ENCODE assay signal across 9 cellular contexts in the genomic region with DNA sequence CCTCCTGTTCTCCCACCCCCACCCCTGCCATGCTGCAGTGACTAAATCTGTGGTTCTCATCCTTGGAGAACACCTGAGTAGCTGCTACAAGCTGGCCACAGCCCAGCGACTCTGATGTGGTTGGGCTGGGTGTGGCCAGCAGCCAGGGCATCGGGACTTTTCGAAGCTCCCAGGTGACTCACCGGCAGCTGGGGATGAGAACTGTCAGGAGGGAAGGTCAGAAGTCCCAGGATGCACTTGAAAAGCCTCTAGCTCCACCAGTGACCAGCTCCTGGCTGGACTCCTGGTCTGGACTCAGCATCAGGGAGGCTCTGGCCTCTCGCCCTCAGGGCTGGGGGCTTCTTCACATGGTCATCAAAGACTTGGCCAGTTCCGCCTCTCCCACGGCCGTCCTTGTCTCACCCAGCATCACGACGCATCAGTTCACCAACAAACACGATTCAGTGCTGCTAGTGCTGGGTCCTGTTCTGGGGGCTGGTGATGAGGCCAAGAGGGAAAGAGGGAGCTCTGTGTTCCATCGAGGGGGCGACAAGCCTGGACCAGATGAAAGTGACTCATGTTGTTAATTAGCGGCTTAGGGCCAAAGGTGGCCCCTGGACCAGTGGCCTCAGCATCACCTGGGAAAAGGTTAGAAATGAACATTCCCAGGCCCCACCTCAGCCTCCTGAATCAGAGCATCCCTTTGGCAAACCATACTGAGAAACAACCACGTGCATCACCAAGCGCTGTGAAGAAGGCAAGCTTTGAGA. TPM values are rescaled to one million over a fixed set of nuclear protein-coding genes. Genes with fewer than 3 reads are reported as not detected.
DNase-seq lines count a peak whose midpoint lies in the region; ATAC-seq, FAIRE-seq and TF ChIP-seq lines count a peak whose summit lies in the region.
"Had no signal": no experiment of that assay in that cellular context is flagged by ENCODE, and none has a peak within 500 bp of the region (broad histone marks: within the 10 kb centered on the region; RNA-seq: fewer than 3 reads in every experiment).

No MANE protein-coding gene starts in this region.

- no peaks in the 10 kb centered on the region for H3K9me3 ChIP-seq in IMR-90 (ENCODE audit: control insufficient read depth, insufficient read depth, low read length)
- H3K9me3 ChIP-seq in GM12878 (replicated peaks; ENCODE audit: control insufficient read depth, insufficient read depth, low read length): no peaks in the 10 kb centered on the region
- no peaks in the 10 kb centered on the region for H3K9me3 ChIP-seq in gastroesophageal sphincter
- H3K9me3 ChIP-seq in SK-N-SH: no peaks in the 10 kb centered on the region
- H3K9me3 ChIP-seq: sigmoid colon had no signal

- no peak overlapping the region for H3K4me2 ChIP-seq in IMR-90 (ENCODE audit: low read depth, low read length)
- no peak overlapping the region for H3K4me2 ChIP-seq in GM12878 (ENCODE audit: control insufficient read depth, insufficient read depth)
- H3K4me2 ChIP-seq in SK-N-SH: no peak overlapping the region

- CTCF ChIA-PET in IMR-90 (lab: Yijun Ruan, JAX): no interaction called here
- CTCF ChIA-PET in GM12878 (lab: Yijun Ruan, JAX): interaction anchor here (0.7 to 5.0 kb wide), 7 partner anchors 8 to 110 kb away, joined by 3 to 51 read pairs (median 3); no protein-coding TSS in a partner anchor
- CTCF ChIA-PET in SK-N-SH (lab: Yijun Ruan, JAX): interaction anchor here (0.6 to 1.8 kb wide), 6 partner anchors 30 to 123 kb away, joined by 3 to 10 read pairs (median 4); a partner anchor contains a TSS

- no TSS peak for BruUV-seq in IMR-90 (replicated peaks; lab: Mats Ljungman, UMichigan)
- no TSS peak for BruUV-seq in GM12878 (replicated peaks; lab: Mats Ljungman, UMichigan)

- no peaks in the 10 kb centered on the region for H3K9me1 ChIP-seq in IMR-90 (ENCODE audit: insufficient read depth, low read length)

- H3K4me1 ChIP-seq in IMR-90 (ENCODE audit: control insufficient read depth, insufficient read depth, low read length) (peaks cover 3% of the 10 kb centered on the region; the same call in 1 of the 2 replicates), GM12878 (ENCODE audit: control insufficient read depth, insufficient read depth, low read length) (peaks cover 69% of the 10 kb centered on the region), gastroesophageal sphincter (peaks cover 0 to 60% (median 22%) of the 10 kb centered on the region in 3 donors), SK-N-SH (ENCODE audit: control insufficient read depth in 1 of 2, insufficient read depth in 2 of 2, low read depth in 1 of 2, low read length in 1 of 2) (peaks cover 4 to 19% of the 10 kb centered on the region in 2 experiments; a peak in 2 of 4 replicates)

- no peak overlapping the region for H3K18ac ChIP-seq in IMR-90 (ENCODE audit: low read depth, low read length)

- no peak overlapping the region for H2BK5ac ChIP-seq in IMR-90 (ENCODE audit: low read depth, low read length, poor library complexity, severe bottlenecking)

- TF ChIP-seq EP300 in GM12878 (IDR thresholded peaks at IDR 0.05; ENCODE audit: borderline replicate concordance in 1 of 2, control insufficient read depth in 1 of 2, low read depth in 2 of 2, low read length in 2 of 2) (no peak), gastroesophageal sphincter (IDR thresholded peaks at IDR 0.05) (no peak), SK-N-SH (IDR thresholded peaks at IDR 0.05; ENCODE audit: borderline replicate concordance in 1 of 2, low read depth in 1 of 2, low read length in 1 of 2) (no peak)

- H3K36me3 ChIP-seq in IMR-90 (ENCODE audit: control insufficient read depth, insufficient read depth, low read length): no peaks in the 10 kb centered on the region
- peaks cover 0 to 5% of the 10 kb centered on the region in 2 experiments; a peak in 3 of 4 replicates for H3K36me3 ChIP-seq in GM12878 (ENCODE audit: control insufficient read depth in 2 of 2, insufficient read depth in 2 of 2, low read length in 1 of 2)
- no peaks in the 10 kb centered on the region for H3K36me3 ChIP-seq in gastroesophageal sphincter
- H3K36me3 ChIP-seq in SK-N-SH (replicated peaks in 1 of 2; ENCODE audit: control insufficient read depth in 1 of 2, insufficient read depth in 2 of 2, low read length in 1 of 2): no peaks in the 10 kb centered on the region
- H3K36me3 ChIP-seq: sigmoid colon had no signal

- H3K9ac ChIP-seq in IMR-90 (ENCODE audit: low read depth, low read length) (no peak overlapping the region), GM12878 (ENCODE audit: control insufficient read depth, insufficient read depth, low read length) (no peak overlapping the region), SK-N-SH (no peak overlapping the region)

- RAD21 ChIA-PET in GM12878 (lab: Charles Lee; ENCODE audit: unreplicated experiment): interaction anchor here (0.7 to 1.9 kb wide), 11 partner anchors 12 to 73 kb away, joined by 3 to 13 read pairs (median 5); a partner anchor contains a TSS

- in situ Hi-C loops in IMR-90 (cut with MboI; ENCODE audit: low sequenced_read_pairs) (no loop called here), GM12878 (cut with MboI) (no loop called here)

- no peaks in the 10 kb centered on the region for H3K9me2 ChIP-seq in SK-N-SH

- 70% methylated on average over 2 of the region's 16 CpGs; no CpG with 5 or more reads in 1 of the 2 experiments for WGBS in IMR-90 (ENCODE audit: extremely low coverage in 2 of 2, insufficient read length in 1 of 2), 2 experiments
- 74% methylated on average over 16 of the region's 16 CpGs for WGBS in GM12878 (ENCODE audit: insufficient coverage, insufficient replicate concordance, low lambda C conversion rate, missing lambda C conversion rate)
- WGBS in lower leg skin, 2 donors: 54 to 61% methylated on average over 12 to 16 of the region's 16 CpGs
- WGBS in gastroesophageal sphincter (ENCODE audit: low coverage in 1 of 2), 2 donors: 20 to 60% methylated on average over 1 to 2 of the region's 16 CpGs
- whole genome bisulfite sequencing in SK-N-SH (ENCODE audit: low lambda C conversion rate): 65% methylated on average over 11 of the region's 16 CpGs

- H3K79me2 ChIP-seq in GM12878 (ENCODE audit: control insufficient read depth, insufficient read depth, low read length) (peaks cover 4% of the 10 kb centered on the region), SK-N-SH (ENCODE audit: insufficient read depth) (no peaks in the 10 kb centered on the region)

- H4K8ac ChIP-seq in IMR-90 (ENCODE audit: low read depth in 2 of 2, low read length in 2 of 2): no peak overlapping the region

- dilution Hi-C loops in IMR-90 (cut with HindIII; ENCODE audit: low sequenced_read_pairs, unreplicated experiment): no loop called here

- no peak overlapping the region for H3K56ac ChIP-seq in IMR-90 (ENCODE audit: extremely low read depth, insufficient read depth, low read length)

- peaks cover 3% of the 10 kb centered on the region for H3F3A ChIP-seq in SK-N-SH (replicated peaks; ENCODE audit: insufficient read depth)

- H4K5ac ChIP-seq in IMR-90 (ENCODE audit: low read depth, low read length): no peak overlapping the region

- H3K27me3 ChIP-seq in IMR-90 (ENCODE audit: control insufficient read depth, insufficient read depth, low read length): no peaks in the 10 kb centered on the region; the same call in 1 of the 2 replicates
- H3K27me3 ChIP-seq in GM12878 (replicated peaks in 1 of 2; ENCODE audit: control insufficient read depth in 2 of 2, insufficient read depth in 2 of 2, low read length in 1 of 2): no peaks in the 10 kb centered on the region
- H3K27me3 ChIP-seq in gastroesophageal sphincter: no peaks in the 10 kb centered on the region
- no peaks in the 10 kb centered on the region for H3K27me3 ChIP-seq in SK-N-SH (ENCODE audit: insufficient read depth)

- H3K4ac ChIP-seq in IMR-90 (ENCODE audit: low read depth, low read length): no peak overlapping the region

- no peak for FAIRE-seq in GM12878 (lab: Jason Lieb, UNC)

- TF ChIP-seq POLR2A in IMR-90 (IDR thresholded peaks at IDR 0.05; ENCODE audit: low read depth, low read length): no peak
- TF ChIP-seq POLR2A in GM12878 (IDR thresholded peaks at IDR 0.05; ENCODE audit: low read depth, low read length): no peak
- TF ChIP-seq POLR2A in lower leg skin (IDR thresholded peaks at IDR 0.05): no peak
- no peak for TF ChIP-seq POLR2A in gastroesophageal sphincter (IDR thresholded peaks at IDR 0.05)

- H3K14ac ChIP-seq in IMR-90 (replicated peaks; ENCODE audit: low read depth, low read length): no peak overlapping the region

- no peak for ATAC-seq in IMR-90 (ENCODE audit: low read depth)
- no peak for ATAC-seq in GM12878
- no peak for ATAC-seq in gastroesophageal sphincter

- TF ChIP-seq RAD21 in IMR-90 (IDR thresholded peaks at IDR 0.05; ENCODE audit: low read length): no peak
- no peak for TF ChIP-seq RAD21 in GM12878 (IDR thresholded peaks at IDR 0.05; ENCODE audit: insufficient read depth, low read depth, low read length)
- no peak for TF ChIP-seq RAD21 in SK-N-SH (IDR thresholded peaks at IDR 0.05; ENCODE audit: low read length)

- DNase-seq in CD1c-positive myeloid dendritic cell (ENCODE audit: extremely low spot score) (peak; percentile 45), IMR-90 (peak; percentile 81), GM12878 (ENCODE audit: low read depth, low spot score) (no peak), lower leg skin (ENCODE audit: low spot score in 2 of 2) (peak; percentile 67 to 87), hepatic stellate cell (ENCODE audit: low spot score) (no peak), NCI-H1930 (lab: John Stamatoyannopoulos, UW) (no peak), SK-N-SH (no peak)
- DNase-seq: sigmoid colon had no signal

- H3K79me1 ChIP-seq in IMR-90 (ENCODE audit: low read depth in 1 of 2, low read length in 2 of 2): no peaks in the 10 kb centered on the region

- no peak overlapping the region for H3K23ac ChIP-seq in IMR-90 (ENCODE audit: low read depth, low read length)

- H3K4me3 ChIP-seq in IMR-90 (ENCODE audit: insufficient read depth, low read depth, low read length): no peak overlapping the region
- H3K4me3 ChIP-seq in GM12878: no peak overlapping the region
- H3K4me3 ChIP-seq in lower leg skin (ENCODE audit: low read depth, poor library complexity, severe bottlenecking): no peak overlapping the region
- H3K4me3 ChIP-seq in gastroesophageal sphincter: no peak overlapping the region
- no peak overlapping the region for H3K4me3 ChIP-seq in SK-N-SH (ENCODE audit: low read depth in 2 of 2, low read length in 1 of 2)
- H3K4me3 ChIP-seq: sigmoid colon had no signal

- TF ChIP-seq CTCF in IMR-90 (conservative IDR thresholded peaks at IDR 0.05; ENCODE audit: low read depth, low read length): no peak
- TF ChIP-seq CTCF in GM12878 (IDR thresholded peaks at IDR 0.05 in 2 of 3, conservative IDR thresholded peaks at IDR 0.05 in 1 of 3; ENCODE audit: control insufficient read depth in 2 of 3, extremely low read depth in 1 of 3, insufficient read depth in 1 of 3, low read depth in 3 of 3, low read length in 3 of 3): no peak
- no peak for TF ChIP-seq CTCF in lower leg skin (IDR thresholded peaks at IDR 0.05)
- TF ChIP-seq CTCF in gastroesophageal sphincter (IDR thresholded peaks at IDR 0.05): no peak
- no peak for TF ChIP-seq CTCF in SK-N-SH (IDR thresholded peaks at IDR 0.05)

- no peak overlapping the region for H4K91ac ChIP-seq in IMR-90 (ENCODE audit: insufficient read depth, low read depth, low read length)

- intact Hi-C loops in IMR-90 (cut with micrococcal nuclease): no loop called here
- intact Hi-C loops in GM12878 (cut with micrococcal nuclease; ENCODE audit: unreplicated experiment): no loop called here
- intact Hi-C loops in lower leg skin (cut with DNase I; ENCODE audit: low total_unique reads): no loop called here

- H4K20me1 ChIP-seq in IMR-90 (ENCODE audit: insufficient read depth, low read length): no peaks in the 10 kb centered on the region
- H4K20me1 ChIP-seq in GM12878 (ENCODE audit: control insufficient read depth, insufficient read depth): no peaks in the 10 kb centered on the region
- H4K20me1 ChIP-seq in SK-N-SH (ENCODE audit: insufficient read depth): no peaks in the 10 kb centered on the region

- H3K27ac ChIP-seq in IMR-90 (ENCODE audit: insufficient read depth, low read length) (no peak overlapping the region), GM12878 (ENCODE audit: control insufficient read depth, insufficient read depth) (no peak overlapping the region), gastroesophageal sphincter (peak overlapping the region in 1 of 4 donors; percentile 12), SK-N-SH (ENCODE audit: low read depth in 2 of 2, low read length in 1 of 2) (no peak overlapping the region)
- H3K27ac ChIP-seq: sigmoid colon had no signal

- no peak overlapping the region for H2BK20ac ChIP-seq in IMR-90 (ENCODE audit: low read depth, low read length)

- peak overlapping the region; percentile 46; the same call in 1 of the 2 replicates for H2AK5ac ChIP-seq in IMR-90 (ENCODE audit: low read depth, low read length)

- H2BK120ac ChIP-seq in IMR-90 (ENCODE audit: low read depth, low read length): no peak overlapping the region

- H2AFZ ChIP-seq in IMR-90 (replicated peaks; ENCODE audit: low read length, poor library complexity) (peak overlapping the region; percentile 43), GM12878 (ENCODE audit: control insufficient read depth, low read depth, low read length) (no peak overlapping the region), SK-N-SH (ENCODE audit: low read depth) (no peak overlapping the region)

- SMC1A ChIA-PET in GM12878 (lab: Charles Lee; ENCODE audit: uncharacterized antibody, unreplicated experiment): interaction anchor here (0.6 to 2.0 kb wide), 8 partner anchors 10 to 109 kb away, joined by 3 to 9 read pairs (median 3); a partner anchor contains a TSS

- no peak overlapping the region for H2BK15ac ChIP-seq in IMR-90 (ENCODE audit: low read depth, low read length)

- POLR2A ChIA-PET in IMR-90 (lab: Charles Lee; ENCODE audit: unreplicated experiment): no interaction called here
- POLR2A ChIA-PET in GM12878 (lab: Charles Lee): interaction anchor here (0.6 to 5.1 kb wide), 15 partner anchors 9 to 1036 kb away, joined by 3 to 37 read pairs (median 5); a partner anchor contains a TSS
- POLR2A ChIA-PET in SK-N-SH (lab: Yijun Ruan, JAX): no interaction called here

- H2AK9ac ChIP-seq in IMR-90 (replicated peaks; ENCODE audit: low read depth, low read length, poor library complexity): peak overlapping the region; percentile 42

RNA-seq across cellular contexts. Expression of a gene that starts 3.9 kb away (rescaled TPM):
- total RNA-seq in IMR-90 (2012; rRNA removed) (not detected in 2 replicates), GM12878 (2014; rRNA removed) (2.1 and 5.9 TPM in 2 replicates), GM12878 (2014; rRNA removed; fragmentation: Illumina TruSeq; extraction: Trizol) (1.6 and 1.9 TPM in 2 replicates), GM12878 (2021) (3.1 and 4.4 TPM in 2 replicates), lower leg skin (1 to 10 TPM in 1 of 4 donors, under 1 TPM in 3; 0.42 to 1.6 (median 0.62) TPM), gastroesophageal sphincter (not detected)
- polyA plus RNA-seq in IMR-90 (2012; rRNA removed) (not detected in 2 replicates), GM12878 (2011; rRNA removed) (2.2 and 3.5 TPM in 2 replicates), GM12878 (2014; fragmentation: Illumina TruSeq; extraction: Trizol) (0.22 and 1.4 TPM in 2 replicates), GM12878 (2014; fragmentation: Nextera tagmentation; extraction: Ambion mirVana) (under 1 TPM; 0.20 to 0.48 TPM), GM12878 (2014; rRNA removed) (4.8 and 5.6 TPM in 2 replicates), GM12878 (2016; fragmentation: Nextera tagmentation; extraction: Ambion mirVana) (1 to 10 TPM; 3.0 to 4.5 TPM), SK-N-SH (2012; rRNA removed) (not detected in 2 replicates)
- polyA plus RNA-seq in IMR-90 (2012; cell fraction: cytosol; rRNA removed): not detected in 2 replicates
- polyA plus RNA-seq in IMR-90 (2012; cell fraction: nucleus; rRNA removed; ENCODE audit: low replicate concordance): not detected in 2 replicates
- 3.6 and 5.5 TPM in 2 replicates for total RNA-seq in GM12878 (2013; cell fraction: nucleolus; rRNA removed)
- 1.5 TPM for polyA plus RNA-seq in GM12878 (2011; ENCODE audit: low read depth)
- 4.1 and 4.5 TPM in 2 replicates for polyA plus RNA-seq in GM12878 (2011; cell fraction: cytosol; rRNA removed)
- polyA plus RNA-seq in GM12878 (2011; cell fraction: nucleus; rRNA removed): 5.0 and 11.8 TPM in 2 replicates
- 3.6 and 6.7 TPM in 2 replicates for polyA plus RNA-seq in GM12878 (2012)
- 2.9 and 5.1 TPM in 2 replicates for polyA minus RNA-seq in GM12878 (2011; rRNA and poly(A)+ RNA removed)
- polyA minus RNA-seq in GM12878 (2011; cell fraction: cytosol; rRNA and poly(A)+ RNA removed): 2.7 TPM in 1 of 2 replicates, not detected in the other
- 0.36 and 4.7 TPM in 2 replicates for polyA minus RNA-seq in GM12878 (2011; cell fraction: nucleus; rRNA and poly(A)+ RNA removed)
- polyA plus RNA-seq in SK-N-SH (2012; cell fraction: cytosol; rRNA removed): not detected in 2 replicates
- not detected in 2 replicates for polyA plus RNA-seq in SK-N-SH (2012; cell fraction: nucleus; rRNA removed)
- total RNA-seq: sigmoid colon had no signal

RNA-seq across cellular contexts. Expression of a gene that starts 11.7 kb away (rescaled TPM):
- not detected in 2 replicates for total RNA-seq in IMR-90 (2012; rRNA removed)
- not detected in 2 replicates for polyA plus RNA-seq in IMR-90 (2012; rRNA removed)
- not detected in 2 replicates for polyA plus RNA-seq in IMR-90 (2012; cell fraction: cytosol; rRNA removed)
- 0.01 TPM in 1 of 2 replicates, not detected in the other for polyA plus RNA-seq in IMR-90 (2012; cell fraction: nucleus; rRNA removed; ENCODE audit: low replicate concordance)
- 310 and 316 TPM in 2 replicates for total RNA-seq in GM12878 (2013; cell fraction: nucleolus; rRNA removed)
- 40.9 and 41.9 TPM in 2 replicates for total RNA-seq in GM12878 (2014; rRNA removed)
- total RNA-seq in GM12878 (2014; rRNA removed; fragmentation: Illumina TruSeq; extraction: Trizol): 22.2 and 25.4 TPM in 2 replicates
- total RNA-seq in GM12878 (2021): 120 and 128 TPM in 2 replicates
- 110 TPM for polyA plus RNA-seq in GM12878 (2011; ENCODE audit: low read depth)
- polyA plus RNA-seq in GM12878 (2011; rRNA removed): 19.5 and 36.5 TPM in 2 replicates
- polyA plus RNA-seq in GM12878 (2011; cell fraction: cytosol; rRNA removed): 62.8 and 67.7 TPM in 2 replicates
- polyA plus RNA-seq in GM12878 (2011; cell fraction: nucleus; rRNA removed): 353 and 365 TPM in 2 replicates
- 116 and 163 TPM in 2 replicates for polyA plus RNA-seq in GM12878 (2012)
- polyA plus RNA-seq in GM12878 (2014; fragmentation: Illumina TruSeq; extraction: Trizol): 16.7 and 45.9 TPM in 2 replicates
- 1 to 10 TPM; 2.7 to 8.4 TPM for polyA plus RNA-seq in GM12878 (2014; fragmentation: Nextera tagmentation; extraction: Ambion mirVana)
- polyA plus RNA-seq in GM12878 (2014; rRNA removed): 118 and 129 TPM in 2 replicates
- 10 to 100 TPM; 38.2 to 48.1 TPM for polyA plus RNA-seq in GM12878 (2016; fragmentation: Nextera tagmentation; extraction: Ambion mirVana)
- 87.9 and 94.3 TPM in 2 replicates for polyA minus RNA-seq in GM12878 (2011; rRNA and poly(A)+ RNA removed)
- polyA minus RNA-seq in GM12878 (2011; cell fraction: cytosol; rRNA and poly(A)+ RNA removed): 17.8 and 22.5 TPM in 2 replicates
- 96.8 and 128 TPM in 2 replicates for polyA minus RNA-seq in GM12878 (2011; cell fraction: nucleus; rRNA and poly(A)+ RNA removed)
- 1 to 10 TPM; 1.5 to 2.7 (median 1.7) TPM for total RNA-seq in lower leg skin
- total RNA-seq in gastroesophageal sphincter: 10 to 100 TPM in 1 of 4 donors, 1 to 10 TPM in 3; 1.7 to 12.0 (median 3.0) TPM
- 0.15 and 0.18 TPM in 2 replicates for polyA plus RNA-seq in SK-N-SH (2012; rRNA removed)
- polyA plus RNA-seq in SK-N-SH (2012; cell fraction: cytosol; rRNA removed): 0.01 TPM in 1 of 2 replicates, not detected in the other
- polyA plus RNA-seq in SK-N-SH (2012; cell fraction: nucleus; rRNA removed): 0.04 and 0.11 TPM in 2 replicates

RNA-seq across cellular contexts. Expression of a gene that starts 13.7 kb away (rescaled TPM):
- 0.28 TPM in 1 of 2 replicates, not detected in the other for total RNA-seq in IMR-90 (2012; rRNA removed)
- polyA plus RNA-seq in IMR-90 (2012; rRNA removed): 0.19 and 0.32 TPM in 2 replicates
- 0.03 and 0.25 TPM in 2 replicates for polyA plus RNA-seq in IMR-90 (2012; cell fraction: cytosol; rRNA removed)
- polyA plus RNA-seq in IMR-90 (2012; cell fraction: nucleus; rRNA removed; ENCODE audit: low replicate concordance): 0.63 and 1.1 TPM in 2 replicates
- total RNA-seq in GM12878 (2013; cell fraction: nucleolus; rRNA removed): 479 and 553 TPM in 2 replicates
- 104 and 117 TPM in 2 replicates for total RNA-seq in GM12878 (2014; rRNA removed)
- 34.2 and 39.1 TPM in 2 replicates for total RNA-seq in GM12878 (2014; rRNA removed; fragmentation: Illumina TruSeq; extraction: Trizol)
- 206 and 232 TPM in 2 replicates for total RNA-seq in GM12878 (2021)
- polyA plus RNA-seq in GM12878 (2011; ENCODE audit: low read depth): 47.5 TPM
- polyA plus RNA-seq in GM12878 (2011; rRNA removed): 25.6 and 38.0 TPM in 2 replicates
- polyA plus RNA-seq in GM12878 (2011; cell fraction: cytosol; rRNA removed): 39.0 and 65.3 TPM in 2 replicates
- polyA plus RNA-seq in GM12878 (2011; cell fraction: nucleus; rRNA removed): 658 and 780 TPM in 2 replicates
- 192 and 207 TPM in 2 replicates for polyA plus RNA-seq in GM12878 (2012)
- polyA plus RNA-seq in GM12878 (2014; fragmentation: Illumina TruSeq; extraction: Trizol): 2.0 and 20.0 TPM in 2 replicates
- polyA plus RNA-seq in GM12878 (2014; fragmentation: Nextera tagmentation; extraction: Ambion mirVana): 10 to 100 TPM in 1 of 2 experiments, 1 to 10 TPM in 1; 1.9 to 11.5 TPM
- 136 and 153 TPM in 2 replicates for polyA plus RNA-seq in GM12878 (2014; rRNA removed)
- polyA plus RNA-seq in GM12878 (2016; fragmentation: Nextera tagmentation; extraction: Ambion mirVana): 10 to 100 TPM; 82.0 to 94.4 TPM
- polyA minus RNA-seq in GM12878 (2011; rRNA and poly(A)+ RNA removed): 24.9 and 76.7 TPM in 2 replicates
- polyA minus RNA-seq in GM12878 (2011; cell fraction: cytosol; rRNA and poly(A)+ RNA removed): 38.3 and 48.8 TPM in 2 replicates
- 152 and 216 TPM in 2 replicates for polyA minus RNA-seq in GM12878 (2011; cell fraction: nucleus; rRNA and poly(A)+ RNA removed)
- 10 to 100 TPM; 31.6 to 44.8 (median 39.0) TPM for total RNA-seq in lower leg skin
- total RNA-seq in gastroesophageal sphincter: 10 to 100 TPM; 12.4 to 19.0 (median 15.5) TPM
- polyA plus RNA-seq in SK-N-SH (2012; rRNA removed): 3.8 and 5.5 TPM in 2 replicates
- polyA plus RNA-seq in SK-N-SH (2012; cell fraction: cytosol; rRNA removed): 1.9 and 2.8 TPM in 2 replicates
- 15.2 and 17.5 TPM in 2 replicates for polyA plus RNA-seq in SK-N-SH (2012; cell fraction: nucleus; rRNA removed)

RNA-seq across cellular contexts. Expression of a gene that starts 26.1 kb away (rescaled TPM):
- total RNA-seq in IMR-90 (2012; rRNA removed) (11.1 and 14.7 TPM in 2 replicates), GM12878 (2014; rRNA removed) (189 and 212 TPM in 2 replicates), GM12878 (2014; rRNA removed; fragmentation: Illumina TruSeq; extraction: Trizol) (112 and 126 TPM in 2 replicates), GM12878 (2021) (291 and 310 TPM in 2 replicates), lower leg skin (100 to 1,000 TPM in 3 of 4 donors, 10 to 100 TPM in 1; 97.9 to 169 (median 144) TPM), gastroesophageal sphincter (100 to 1,000 TPM in 1 of 4 donors, 10 to 100 TPM in 3; 49.9 to 151 (median 81.2) TPM)
- polyA plus RNA-seq in IMR-90 (2012; rRNA removed) (63.1 and 77.3 TPM in 2 replicates), GM12878 (2011; rRNA removed) (134 and 329 TPM in 2 replicates), GM12878 (2014; fragmentation: Illumina TruSeq; extraction: Trizol) (69.3 and 212 TPM in 2 replicates), GM12878 (2014; fragmentation: Nextera tagmentation; extraction: Ambion mirVana) (10 to 100 TPM in 1 of 2 experiments, 1 to 10 TPM in 1; 4.4 to 28.8 TPM), GM12878 (2014; rRNA removed) (310 and 312 TPM in 2 replicates), GM12878 (2016; fragmentation: Nextera tagmentation; extraction: Ambion mirVana) (100 to 1,000 TPM; 491 to 529 TPM), SK-N-SH (2012; rRNA removed) (160 and 181 TPM in 2 replicates)
- polyA plus RNA-seq in IMR-90 (2012; cell fraction: cytosol; rRNA removed): 38.9 and 89.5 TPM in 2 replicates
- 27.9 and 43.7 TPM in 2 replicates for polyA plus RNA-seq in IMR-90 (2012; cell fraction: nucleus; rRNA removed; ENCODE audit: low replicate concordance)
- total RNA-seq in GM12878 (2013; cell fraction: nucleolus; rRNA removed): 161 and 167 TPM in 2 replicates
- 105 TPM for polyA plus RNA-seq in GM12878 (2011; ENCODE audit: low read depth)
- 630 and 860 TPM in 2 replicates for polyA plus RNA-seq in GM12878 (2011; cell fraction: cytosol; rRNA removed)
- polyA plus RNA-seq in GM12878 (2011; cell fraction: nucleus; rRNA removed): 304 and 332 TPM in 2 replicates
- 386 and 393 TPM in 2 replicates for polyA plus RNA-seq in GM12878 (2012)
- polyA minus RNA-seq in GM12878 (2011; rRNA and poly(A)+ RNA removed): 329 and 477 TPM in 2 replicates
- 131 and 150 TPM in 2 replicates for polyA minus RNA-seq in GM12878 (2011; cell fraction: cytosol; rRNA and poly(A)+ RNA removed)
- polyA minus RNA-seq in GM12878 (2011; cell fraction: nucleus; rRNA and poly(A)+ RNA removed): 60.8 and 82.3 TPM in 2 replicates
- polyA plus RNA-seq in SK-N-SH (2012; cell fraction: cytosol; rRNA removed): 76.9 and 109 TPM in 2 replicates
- 103 and 110 TPM in 2 replicates for polyA plus RNA-seq in SK-N-SH (2012; cell fraction: nucleus; rRNA removed)

RNA-seq across cellular contexts. Expression of a gene that starts 44.6 kb away (rescaled TPM):
- 109 and 219 TPM in 2 replicates for total RNA-seq in IMR-90 (2012; rRNA removed)
- 150 and 181 TPM in 2 replicates for polyA plus RNA-seq in IMR-90 (2012; rRNA removed)
- polyA plus RNA-seq in IMR-90 (2012; cell fraction: cytosol; rRNA removed): 133 and 160 TPM in 2 replicates
- 27.2 and 110 TPM in 2 replicates for polyA plus RNA-seq in IMR-90 (2012; cell fraction: nucleus; rRNA removed; ENCODE audit: low replicate concordance)
- total RNA-seq in GM12878 (2013; cell fraction: nucleolus; rRNA removed): 11.3 and 13.8 TPM in 2 replicates
- total RNA-seq in GM12878 (2014; rRNA removed): 93.2 and 102 TPM in 2 replicates
- 49.9 and 53.4 TPM in 2 replicates for total RNA-seq in GM12878 (2014; rRNA removed; fragmentation: Illumina TruSeq; extraction: Trizol)
- total RNA-seq in GM12878 (2021): 89.7 and 96.3 TPM in 2 replicates
- polyA plus RNA-seq in GM12878 (2011; ENCODE audit: low read depth): 34.9 TPM
- 32.6 and 62.7 TPM in 2 replicates for polyA plus RNA-seq in GM12878 (2011; rRNA removed)
- polyA plus RNA-seq in GM12878 (2011; cell fraction: cytosol; rRNA removed): 161 and 278 TPM in 2 replicates
- polyA plus RNA-seq in GM12878 (2011; cell fraction: nucleus; rRNA removed): 136 and 156 TPM in 2 replicates
- 62.9 and 70.7 TPM in 2 replicates for polyA plus RNA-seq in GM12878 (2012)
- polyA plus RNA-seq in GM12878 (2014; fragmentation: Illumina TruSeq; extraction: Trizol): 27.4 and 55.2 TPM in 2 replicates
- polyA plus RNA-seq in GM12878 (2014; fragmentation: Nextera tagmentation; extraction: Ambion mirVana): 10 to 100 TPM in 1 of 2 experiments, 1 to 10 TPM in 1; 4.6 to 13.0 TPM
- 127 and 128 TPM in 2 replicates for polyA plus RNA-seq in GM12878 (2014; rRNA removed)
- 100 to 1,000 TPM; 168 to 175 TPM for polyA plus RNA-seq in GM12878 (2016; fragmentation: Nextera tagmentation; extraction: Ambion mirVana)
- polyA minus RNA-seq in GM12878 (2011; rRNA and poly(A)+ RNA removed): 92.8 and 202 TPM in 2 replicates
- polyA minus RNA-seq in GM12878 (2011; cell fraction: cytosol; rRNA and poly(A)+ RNA removed): 47.4 and 52.8 TPM in 2 replicates
- polyA minus RNA-seq in GM12878 (2011; cell fraction: nucleus; rRNA and poly(A)+ RNA removed): 23.5 and 34.4 TPM in 2 replicates
- total RNA-seq in lower leg skin: 1 to 10 TPM; 1.7 to 4.1 (median 2.9) TPM
- 10 to 100 TPM in 2 of 4 donors, 1 to 10 TPM in 2; 3.4 to 24.8 (median 12.1) TPM for total RNA-seq in gastroesophageal sphincter
- 70.7 and 112 TPM in 2 replicates for polyA plus RNA-seq in SK-N-SH (2012; rRNA removed)
- polyA plus RNA-seq in SK-N-SH (2012; cell fraction: cytosol; rRNA removed): 42.3 and 61.2 TPM in 2 replicates
- 46.5 and 61.3 TPM in 2 replicates for polyA plus RNA-seq in SK-N-SH (2012; cell fraction: nucleus; rRNA removed)

Comparison
In these comparisons a context has a peak if more than half of its experiments do, and no peak if none do; other contexts are left out.
1. DNase-seq: peak in CD1c-positive myeloid dendritic cell (single experiment), IMR-90 (single experiment) and lower leg skin (2 of 2); none in GM12878 (single experiment), hepatic stellate cell (single experiment), NCI-H1930 (0 of 2) and SK-N-SH (single experiment).
2. RNA of a gene that starts 13.7 kb away (total RNA-seq): 34.2 to 553 TPM in GM12878, 31.6 to 44.8 TPM in lower leg skin and 12.4 to 19.0 TPM in gastroesophageal sphincter; 0.28 TPM in IMR-90; every median in the first group is over 10 times any median in the second.